In the genomic region with DNA sequence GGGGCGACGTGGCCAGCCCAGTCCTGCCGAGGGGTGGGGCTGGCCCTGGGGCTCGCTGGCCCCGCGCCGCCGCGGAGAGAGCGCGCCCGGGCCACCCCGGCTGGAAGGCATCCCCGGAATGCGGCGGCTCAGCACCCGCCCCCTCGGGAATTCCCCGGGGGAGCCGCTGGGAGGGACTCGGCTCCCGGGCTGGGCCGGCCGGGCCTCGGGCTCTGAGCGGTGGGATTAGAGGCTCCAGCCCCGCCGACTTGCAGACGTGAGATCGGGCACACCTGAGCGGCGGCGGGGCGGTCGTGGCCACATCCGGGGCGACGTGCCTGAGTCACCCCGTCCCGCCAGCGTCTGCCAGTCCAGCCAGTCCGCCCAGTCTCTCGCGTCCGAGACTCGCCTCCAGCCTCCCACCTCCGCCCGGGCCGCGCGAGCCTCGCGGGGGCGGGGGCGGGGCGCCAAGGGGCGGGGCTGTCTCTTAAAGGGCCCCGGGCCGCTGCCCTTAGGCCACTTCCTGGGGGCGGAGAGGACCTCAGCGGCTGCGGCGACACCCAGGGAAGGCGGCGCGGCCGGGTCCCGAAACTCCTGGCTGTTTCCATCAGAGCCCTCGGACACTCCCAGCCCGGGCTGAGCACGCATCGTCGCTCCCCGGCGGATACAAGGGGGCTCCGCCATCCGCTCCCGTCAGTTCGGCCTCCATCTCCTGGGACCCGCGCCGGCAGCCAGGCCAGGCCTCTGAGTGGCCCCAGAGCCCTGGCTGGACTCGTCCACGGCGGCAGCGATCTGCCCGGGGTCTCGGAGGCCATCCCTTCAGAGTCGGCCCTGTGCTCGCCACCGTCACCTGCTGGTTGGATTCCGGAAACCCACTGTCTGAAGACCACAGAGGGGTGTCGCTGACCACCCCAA, we compare ENCODE assay signal across 1 cellular context.
TF ChIP-seq lines count a peak whose summit lies in the region.

A gene (plus strand): TSS at position 498 of the 894 bp plus-strand sequence.

TF ChIP-seq in HepG2, 621 proteins besides CTCF, POLR2A, EP300 and RAD21 (continued from another document and continues in another):
- TF ChIP-seq ZNF326 (CRISPR knock-in tag; IDR thresholded peaks at IDR 0.05; ENCODE audit: borderline replicate concordance): no peak
- TF ChIP-seq RFX3 (CRISPR knock-in tag; IDR thresholded peaks at IDR 0.05): no peak
- TF ChIP-seq ATF7-NPFF (CRISPR knock-in tag; IDR thresholded peaks at IDR 0.05; ENCODE audit: low read depth): no peak
- TF ChIP-seq ZNF296 (CRISPR knock-in tag; conservative IDR thresholded peaks at IDR 0.05): no peak; the same call in 1 of the 2 replicates
- TF ChIP-seq MED8 (CRISPR knock-in tag; IDR thresholded peaks at IDR 0.05; ENCODE audit: insufficient replicate concordance): peak; percentile 76
- TF ChIP-seq, protein P1, sequence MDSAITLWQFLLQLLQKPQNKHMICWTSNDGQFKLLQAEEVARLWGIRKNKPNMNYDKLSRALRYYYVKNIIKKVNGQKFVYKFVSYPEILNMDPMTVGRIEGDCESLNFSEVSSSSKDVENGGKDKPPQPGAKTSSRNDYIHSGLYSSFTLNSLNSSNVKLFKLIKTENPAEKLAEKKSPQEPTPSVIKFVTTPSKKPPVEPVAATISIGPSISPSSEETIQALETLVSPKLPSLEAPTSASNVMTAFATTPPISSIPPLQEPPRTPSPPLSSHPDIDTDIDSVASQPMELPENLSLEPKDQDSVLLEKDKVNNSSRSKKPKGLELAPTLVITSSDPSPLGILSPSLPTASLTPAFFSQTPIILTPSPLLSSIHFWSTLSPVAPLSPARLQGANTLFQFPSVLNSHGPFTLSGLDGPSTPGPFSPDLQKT (CRISPR knock-in tag; IDR thresholded peaks at IDR 0.05; ENCODE audit: borderline replicate concordance): no peak
- no peak for TF ChIP-seq ZSCAN22 (CRISPR knock-in tag; IDR thresholded peaks at IDR 0.05)
- TF ChIP-seq NFKB2 (CRISPR knock-in tag; IDR thresholded peaks at IDR 0.05; ENCODE audit: borderline replicate concordance): no peak; the same call in 1 of the 2 replicates
- no peak for TF ChIP-seq SATB2 (CRISPR knock-in tag; IDR thresholded peaks at IDR 0.05)
- TF ChIP-seq, protein P2, sequence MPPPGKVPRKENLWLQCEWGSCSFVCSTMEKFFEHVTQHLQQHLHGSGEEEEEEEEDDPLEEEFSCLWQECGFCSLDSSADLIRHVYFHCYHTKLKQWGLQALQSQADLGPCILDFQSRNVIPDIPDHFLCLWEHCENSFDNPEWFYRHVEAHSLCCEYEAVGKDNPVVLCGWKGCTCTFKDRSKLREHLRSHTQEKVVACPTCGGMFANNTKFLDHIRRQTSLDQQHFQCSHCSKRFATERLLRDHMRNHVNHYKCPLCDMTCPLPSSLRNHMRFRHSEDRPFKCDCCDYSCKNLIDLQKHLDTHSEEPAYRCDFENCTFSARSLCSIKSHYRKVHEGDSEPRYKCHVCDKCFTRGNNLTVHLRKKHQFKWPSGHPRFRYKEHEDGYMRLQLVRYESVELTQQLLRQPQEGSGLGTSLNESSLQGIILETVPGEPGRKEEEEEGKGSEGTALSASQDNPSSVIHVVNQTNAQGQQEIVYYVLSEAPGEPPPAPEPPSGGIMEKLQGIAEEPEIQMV (CRISPR knock-in tag; IDR thresholded peaks at IDR 0.05; ENCODE audit: low read depth): 0 out of 2 replicates have a peak, but pooled peaks have one; percentile 40
- no peak for TF ChIP-seq ZNF775 (CRISPR knock-in tag; IDR thresholded peaks at IDR 0.05; ENCODE audit: borderline replicate concordance)
- TF ChIP-seq, protein P3, sequence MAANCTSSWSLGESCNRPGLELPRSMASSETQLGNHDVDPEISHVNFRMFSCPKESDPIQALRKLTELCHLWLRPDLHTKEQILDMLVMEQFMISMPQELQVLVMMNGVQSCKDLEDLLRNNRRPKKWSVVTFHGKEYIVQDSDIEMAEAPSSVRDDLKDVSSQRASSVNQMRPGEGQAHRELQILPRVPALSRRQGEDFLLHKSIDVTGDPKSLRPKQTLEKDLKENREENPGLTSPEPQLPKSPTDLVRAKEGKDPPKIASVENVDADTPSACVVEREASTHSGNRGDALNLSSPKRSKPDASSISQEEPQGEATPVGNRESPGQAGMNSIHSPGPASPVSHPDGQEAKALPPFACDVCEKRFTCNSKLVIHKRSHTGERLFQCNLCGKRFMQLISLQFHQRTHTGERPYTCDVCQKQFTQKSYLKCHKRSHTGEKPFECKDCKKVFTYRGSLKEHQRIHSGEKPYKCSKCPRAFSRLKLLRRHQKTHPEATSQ (CRISPR knock-in tag; IDR thresholded peaks at IDR 0.05; ENCODE audit: borderline replicate concordance): no peak
- no peak; the same call in 1 of the 2 replicates for TF ChIP-seq ZNF124 (CRISPR knock-in tag; IDR thresholded peaks at IDR 0.05)
- peak; percentile 16; the same call in 1 of the 2 replicates for TF ChIP-seq FOXK1 (CRISPR knock-in tag; IDR thresholded peaks at IDR 0.05; ENCODE audit: borderline replicate concordance, low read depth)
- TF ChIP-seq NR3C1 (CRISPR knock-in tag; IDR thresholded peaks at IDR 0.05): no peak
- TF ChIP-seq THYN1 (CRISPR knock-in tag; IDR thresholded peaks at IDR 0.05; ENCODE audit: borderline replicate concordance, low read depth): no peak
- no peak for TF ChIP-seq JDP2 (CRISPR knock-in tag; IDR thresholded peaks at IDR 0.05; ENCODE audit: borderline replicate concordance)
- TF ChIP-seq, protein P4, sequence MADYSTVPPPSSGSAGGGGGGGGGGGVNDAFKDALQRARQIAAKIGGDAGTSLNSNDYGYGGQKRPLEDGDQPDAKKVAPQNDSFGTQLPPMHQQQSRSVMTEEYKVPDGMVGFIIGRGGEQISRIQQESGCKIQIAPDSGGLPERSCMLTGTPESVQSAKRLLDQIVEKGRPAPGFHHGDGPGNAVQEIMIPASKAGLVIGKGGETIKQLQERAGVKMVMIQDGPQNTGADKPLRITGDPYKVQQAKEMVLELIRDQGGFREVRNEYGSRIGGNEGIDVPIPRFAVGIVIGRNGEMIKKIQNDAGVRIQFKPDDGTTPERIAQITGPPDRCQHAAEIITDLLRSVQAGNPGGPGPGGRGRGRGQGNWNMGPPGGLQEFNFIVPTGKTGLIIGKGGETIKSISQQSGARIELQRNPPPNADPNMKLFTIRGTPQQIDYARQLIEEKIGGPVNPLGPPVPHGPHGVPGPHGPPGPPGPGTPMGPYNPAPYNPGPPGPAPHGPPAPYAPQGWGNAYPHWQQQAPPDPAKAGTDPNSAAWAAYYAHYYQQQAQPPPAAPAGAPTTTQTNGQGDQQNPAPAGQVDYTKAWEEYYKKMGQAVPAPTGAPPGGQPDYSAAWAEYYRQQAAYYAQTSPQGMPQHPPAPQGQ (CRISPR knock-in tag; IDR thresholded peaks at IDR 0.05; ENCODE audit: borderline replicate concordance): no peak
- no peak for TF ChIP-seq ZNF33A (CRISPR knock-in tag; IDR thresholded peaks at IDR 0.05; ENCODE audit: borderline replicate concordance)
- TF ChIP-seq, protein P5, sequence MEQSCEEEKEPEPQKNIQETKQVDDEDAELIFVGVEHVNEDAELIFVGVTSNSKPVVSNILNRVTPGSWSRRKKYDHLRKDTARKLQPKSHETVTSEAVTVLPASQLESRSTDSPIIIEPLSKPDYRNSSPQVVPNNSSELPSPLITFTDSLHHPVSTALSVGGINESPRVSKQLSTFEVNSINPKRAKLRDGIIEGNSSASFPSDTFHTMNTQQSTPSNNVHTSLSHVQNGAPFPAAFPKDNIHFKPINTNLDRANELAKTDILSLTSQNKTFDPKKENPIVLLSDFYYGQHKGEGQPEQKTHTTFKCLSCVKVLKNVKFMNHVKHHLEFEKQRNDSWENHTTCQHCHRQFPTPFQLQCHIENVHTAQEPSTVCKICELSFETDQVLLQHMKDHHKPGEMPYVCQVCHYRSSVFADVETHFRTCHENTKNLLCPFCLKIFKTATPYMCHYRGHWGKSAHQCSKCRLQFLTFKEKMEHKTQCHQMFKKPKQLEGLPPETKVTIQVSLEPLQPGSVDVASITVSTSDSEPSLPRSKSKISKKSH (CRISPR knock-in tag; IDR thresholded peaks at IDR 0.05; ENCODE audit: borderline replicate concordance): no peak
- TF ChIP-seq RELA (CRISPR knock-in tag; IDR thresholded peaks at IDR 0.05): peak; percentile 97
- no peak for TF ChIP-seq ZSCAN25 (CRISPR knock-in tag; IDR thresholded peaks at IDR 0.05)
- no peak for TF ChIP-seq ZNF629 (CRISPR knock-in tag; conservative IDR thresholded peaks at IDR 0.05)
- no peak for TF ChIP-seq SSRP1 (CRISPR knock-in tag; IDR thresholded peaks at IDR 0.05)
- no peak for TF ChIP-seq ZNF781 (CRISPR knock-in tag; IDR thresholded peaks at IDR 0.05; ENCODE audit: borderline replicate concordance, not compliant biosample characterization)
- TF ChIP-seq ZNF550 (CRISPR knock-in tag; IDR thresholded peaks at IDR 0.05; ENCODE audit: borderline replicate concordance): no peak
- TF ChIP-seq, protein P6, sequence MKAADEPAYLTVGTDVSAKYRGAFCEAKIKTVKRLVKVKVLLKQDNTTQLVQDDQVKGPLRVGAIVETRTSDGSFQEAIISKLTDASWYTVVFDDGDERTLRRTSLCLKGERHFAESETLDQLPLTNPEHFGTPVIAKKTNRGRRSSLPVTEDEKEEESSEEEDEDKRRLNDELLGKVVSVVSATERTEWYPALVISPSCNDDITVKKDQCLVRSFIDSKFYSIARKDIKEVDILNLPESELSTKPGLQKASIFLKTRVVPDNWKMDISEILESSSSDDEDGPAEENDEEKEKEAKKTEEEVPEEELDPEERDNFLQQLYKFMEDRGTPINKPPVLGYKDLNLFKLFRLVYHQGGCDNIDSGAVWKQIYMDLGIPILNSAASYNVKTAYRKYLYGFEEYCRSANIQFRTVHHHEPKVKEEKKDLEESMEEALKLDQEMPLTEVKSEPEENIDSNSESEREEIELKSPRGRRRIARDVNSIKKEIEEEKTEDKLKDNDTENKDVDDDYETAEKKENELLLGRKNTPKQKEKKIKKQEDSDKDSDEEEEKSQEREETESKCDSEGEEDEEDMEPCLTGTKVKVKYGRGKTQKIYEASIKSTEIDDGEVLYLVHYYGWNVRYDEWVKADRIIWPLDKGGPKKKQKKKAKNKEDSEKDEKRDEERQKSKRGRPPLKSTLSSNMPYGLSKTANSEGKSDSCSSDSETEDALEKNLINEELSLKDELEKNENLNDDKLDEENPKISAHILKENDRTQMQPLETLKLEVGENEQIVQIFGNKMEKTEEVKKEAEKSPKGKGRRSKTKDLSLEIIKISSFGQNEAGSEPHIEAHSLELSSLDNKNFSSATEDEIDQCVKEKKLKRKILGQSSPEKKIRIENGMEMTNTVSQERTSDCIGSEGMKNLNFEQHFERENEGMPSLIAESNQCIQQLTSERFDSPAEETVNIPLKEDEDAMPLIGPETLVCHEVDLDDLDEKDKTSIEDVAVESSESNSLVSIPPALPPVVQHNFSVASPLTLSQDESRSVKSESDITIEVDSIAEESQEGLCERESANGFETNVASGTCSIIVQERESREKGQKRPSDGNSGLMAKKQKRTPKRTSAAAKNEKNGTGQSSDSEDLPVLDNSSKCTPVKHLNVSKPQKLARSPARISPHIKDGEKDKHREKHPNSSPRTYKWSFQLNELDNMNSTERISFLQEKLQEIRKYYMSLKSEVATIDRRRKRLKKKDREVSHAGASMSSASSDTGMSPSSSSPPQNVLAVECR (CRISPR knock-in tag; IDR thresholded peaks at IDR 0.05; ENCODE audit: borderline replicate concordance): peak; percentile 87
- TF ChIP-seq, protein P7, sequence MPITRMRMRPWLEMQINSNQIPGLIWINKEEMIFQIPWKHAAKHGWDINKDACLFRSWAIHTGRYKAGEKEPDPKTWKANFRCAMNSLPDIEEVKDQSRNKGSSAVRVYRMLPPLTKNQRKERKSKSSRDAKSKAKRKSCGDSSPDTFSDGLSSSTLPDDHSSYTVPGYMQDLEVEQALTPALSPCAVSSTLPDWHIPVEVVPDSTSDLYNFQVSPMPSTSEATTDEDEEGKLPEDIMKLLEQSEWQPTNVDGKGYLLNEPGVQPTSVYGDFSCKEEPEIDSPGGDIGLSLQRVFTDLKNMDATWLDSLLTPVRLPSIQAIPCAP (CRISPR knock-in tag; IDR thresholded peaks at IDR 0.05; ENCODE audit: low read depth): no peak
- no peak for TF ChIP-seq SOX13 (IDR thresholded peaks at IDR 0.05)
- TF ChIP-seq SOX13 (CRISPR knock-in tag; conservative IDR thresholded peaks at IDR 0.05 in 1 of 2, IDR thresholded peaks at IDR 0.05 in 1 of 2): no peak; a peak in 1 of 4 replicates
- TF ChIP-seq, protein P8, sequence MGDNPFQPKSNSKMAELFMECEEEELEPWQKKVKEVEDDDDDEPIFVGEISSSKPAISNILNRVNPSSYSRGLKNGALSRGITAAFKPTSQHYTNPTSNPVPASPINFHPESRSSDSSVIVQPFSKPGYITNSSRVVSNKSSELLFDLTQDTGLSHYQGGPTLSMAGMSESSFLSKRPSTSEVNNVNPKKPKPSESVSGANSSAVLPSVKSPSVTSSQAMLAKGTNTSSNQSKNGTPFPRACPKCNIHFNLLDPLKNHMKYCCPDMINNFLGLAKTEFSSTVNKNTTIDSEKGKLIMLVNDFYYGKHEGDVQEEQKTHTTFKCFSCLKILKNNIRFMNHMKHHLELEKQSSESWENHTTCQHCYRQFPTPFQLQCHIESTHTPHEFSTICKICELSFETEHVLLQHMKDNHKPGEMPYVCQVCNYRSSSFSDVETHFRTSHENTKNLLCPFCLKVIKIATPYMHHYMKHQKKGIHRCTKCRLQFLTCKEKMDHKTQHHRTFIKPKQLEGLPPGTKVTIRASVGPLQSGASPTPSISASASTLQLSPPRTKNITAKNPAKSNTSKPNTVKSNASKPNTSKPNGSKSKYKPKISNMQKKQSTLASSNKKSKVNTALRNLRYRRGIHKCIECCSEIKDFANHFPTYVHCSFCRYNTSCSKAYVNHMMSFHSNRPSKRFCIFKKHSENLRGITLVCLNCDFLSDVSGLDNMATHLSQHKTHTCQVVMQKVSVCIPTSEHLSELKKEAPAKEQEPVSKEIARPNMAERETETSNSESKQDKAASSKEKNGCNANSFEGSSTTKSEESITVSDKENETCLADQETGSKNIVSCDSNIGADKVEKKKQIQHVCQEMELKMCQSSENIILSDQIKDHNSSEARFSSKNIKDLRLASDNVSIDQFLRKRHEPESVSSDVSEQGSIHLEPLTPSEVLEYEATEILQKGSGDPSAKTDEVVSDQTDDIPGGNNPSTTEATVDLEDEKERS (CRISPR knock-in tag; IDR thresholded peaks at IDR 0.05): no peak; the same call in 1 of the 2 replicates
- no peak for TF ChIP-seq KDM5A (IDR thresholded peaks at IDR 0.05; ENCODE audit: borderline replicate concordance, low read length)
